Comparison of ENCODE assay signal across 23 cellular contexts in genomic region chr15:69302929-69303328, GRCh38. TPM values are rescaled to one million over a fixed set of nuclear protein-coding genes. Genes with fewer than 3 reads are reported as not detected.
"Had no signal": no experiment of that assay in that cellular context is flagged by ENCODE, and none has a peak within 500 bp of the region (broad histone marks: within the 10 kb centered on the region; RNA-seq: fewer than 3 reads in every experiment).

No MANE protein-coding gene starts in this region.

- H3K4me3 Mint-ChIP-seq: activated CD8-positive, alpha-beta T cell treated with anti-CD3 and anti-CD28 coated beads, Interleukin-2, amount 10 ng/mL, durations not matched to agents 7 days and 5 days; activated naive CD8-positive, alpha-beta T cell; endodermal cell; naive B cell; stimulated activated memory B cell treated with anti-CD40 and anti-IgM and Interleukin-4, amounts not matched to agents 10 μg/mL and 1 μg/mL and 100 μg/mL, for 72 hours had no signal

- DNase-seq: activated CD4-positive, alpha-beta T cell treated with anti-CD3 and anti-CD28 coated beads for 1 hour; activated CD4-positive, alpha-beta T cell treated with anti-CD3 and anti-CD28 coated beads, Interleukin-2, amount 50 U/mL, for 1 hour; activated CD8-positive, alpha-beta T cell treated with anti-CD3 and anti-CD28 coated beads, Interleukin-2, amount 10 ng/mL, durations not matched to agents 7 days and 5 days; activated T-cell treated with anti-CD3 and anti-CD28 coated beads, Interleukin-2, amount 50 U/mL, for 1 hour; cerebellar nuclear complex; endodermal cell; esophagus squamous epithelium; head of caudate nucleus; hypothalamus; naive B cell; retina; sigmoid colon; stimulated activated CD4-positive, alpha-beta T cell treated with anti-CD3 and anti-CD28 coated beads, Interleukin-15, amount 100 ng/mL, for 24 hours; T-helper 1 cell; trophoblast cell had no signal

- ATAC-seq: activated CD8-positive, alpha-beta T cell treated with anti-CD3 and anti-CD28 coated beads, Interleukin-2, amount 10 ng/mL, durations not matched to agents 7 days and 5 days; gastroesophageal sphincter; stimulated activated memory B cell treated with anti-CD40 and anti-IgM and Interleukin-4, amounts not matched to agents 10 μg/mL and 1 μg/mL and 100 μg/mL, for 72 hours had no signal

- H3K27ac Mint-ChIP-seq: activated CD8-positive, alpha-beta T cell treated with anti-CD3 and anti-CD28 coated beads, Interleukin-2, amount 10 ng/mL, durations not matched to agents 7 days and 5 days; activated naive CD8-positive, alpha-beta T cell; endodermal cell; naive B cell; progenitor cell of endocrine pancreas; stimulated activated memory B cell treated with anti-CD40 and anti-IgM and Interleukin-4, amounts not matched to agents 10 μg/mL and 1 μg/mL and 100 μg/mL, for 72 hours had no signal

- H3K4me3 ChIP-seq: coronary artery, esophagus squamous epithelium, gastroesophageal sphincter, sigmoid colon, smooth muscle cell had no signal

- FAIRE-seq: bronchial epithelial cell, TTC549 had no signal

- H3K9me3 Mint-ChIP-seq: stimulated activated memory B cell treated with anti-CD40 and anti-IgM and Interleukin-4, amounts not matched to agents 10 μg/mL and 1 μg/mL and 100 μg/mL, for 72 hours had no signal

- H3K36me3 ChIP-seq: esophagus squamous epithelium, gastroesophageal sphincter, sigmoid colon had no signal

- H3K36me3 Mint-ChIP-seq: activated naive CD8-positive, alpha-beta T cell; stimulated activated memory B cell treated with anti-CD40 and anti-IgM and Interleukin-4, amounts not matched to agents 10 μg/mL and 1 μg/mL and 100 μg/mL, for 72 hours had no signal

- H3K9me3 ChIP-seq: esophagus squamous epithelium, gastroesophageal sphincter, sigmoid colon had no signal

- H3K27ac ChIP-seq: coronary artery, gastroesophageal sphincter, sigmoid colon had no signal

RNA-seq across cellular contexts. Expression of gene PAQR5, which starts 4.2 kb away (rescaled TPM):
- total RNA-seq: activated CD8-positive, alpha-beta T cell treated with anti-CD3 and anti-CD28 coated beads, Interleukin-2, amount 10 ng/mL, durations not matched to agents 7 days and 5 days had no signal
